Comparison of ENCODE assay signal across 35 cellular contexts in genomic region chr13:97971519-97971918, GRCh38.
"Had no signal": no experiment of that assay in that cellular context is flagged by ENCODE, and none has a peak within 500 bp of the region (broad histone marks: within the 10 kb centered on the region; RNA-seq: fewer than 3 reads in every experiment).

No MANE protein-coding gene starts in this region.

- H3K4me1 ChIP-seq: breast epithelium had no signal

- DNase-seq: activated CD4-positive, alpha-beta memory T cell treated with anti-CD3 and anti-CD28 coated beads, Interleukin-2, amount 10 ng/mL, durations not matched to agents 7 days and 5 days; activated CD4-positive, alpha-beta T cell treated with anti-CD3 and anti-CD28 coated beads for 1 hour; activated CD4-positive, alpha-beta T cell treated with anti-CD3 and anti-CD28 coated beads for 36 hours; activated CD4-positive, alpha-beta T cell treated with anti-CD3 and anti-CD28 coated beads for 48 hours; activated CD4-positive, alpha-beta T cell treated with anti-CD3 and anti-CD28 coated beads, Interleukin-2, amount 10 ng/mL, durations not matched to agents 7 days and 5 days; activated CD4-positive, alpha-beta T cell treated with anti-CD3 and anti-CD28 coated beads, Interleukin-2, amount 50 U/mL, for 48 hours; activated CD4-positive, CD25-positive, alpha-beta regulatory T cell; activated CD8-positive, alpha-beta memory T cell treated with anti-CD3 and anti-CD28 coated beads for 24 hours; activated CD8-positive, alpha-beta memory T cell treated with anti-CD3 and anti-CD28 coated beads, Interleukin-2, amount 10 ng/mL, durations not matched to agents 7 days and 5 days; activated CD8-positive, alpha-beta memory T cell treated with anti-CD3 and anti-CD28 coated beads, Interleukin-2, amount 50 U/mL, for 48 hours; activated CD8-positive, alpha-beta T cell treated with anti-CD3 and anti-CD28 coated beads, Interleukin-2, amount 10 ng/mL, durations not matched to agents 7 days and 5 days; activated effector memory CD4-positive, alpha-beta T cell treated with anti-CD3 and anti-CD28 coated beads, Interleukin-2, amount 50 U/mL, for 16 hours; activated gamma-delta T cell treated with Interleukin-2 at 50 U/mL for 16 hours; activated naive CD4-positive, alpha-beta T cell; activated naive CD4-positive, alpha-beta T cell treated with anti-CD3 and anti-CD28 coated beads for 36 hours; activated naive CD4-positive, alpha-beta T cell treated with anti-CD3 and anti-CD28 coated beads, Interleukin-2, amount 50 U/mL, for 16 hours; activated naive CD8-positive, alpha-beta T cell treated with anti-CD3 and anti-CD28 coated beads for 36 hours; activated T-cell treated with anti-CD3 and anti-CD28 coated beads, Interleukin-2, amount 50 U/mL, for 24 hours; activated T-cell treated with anti-CD3 and anti-CD28 coated beads, Interleukin-2, amount 50 U/mL, for 48 hours; adrenal gland; amniotic stem cell; aorta; body of pancreas; brain microvascular endothelial cell; central memory CD4-positive, alpha-beta T cell; T-helper 2 cell; T-helper 9 cell; WERI-Rb-1 had no signal

- FAIRE-seq: astrocyte, colon, TTC549 had no signal

- ATAC-seq: activated CD4-positive, alpha-beta T cell treated with anti-CD3 and anti-CD28 coated beads for 36 hours; activated CD4-positive, CD25-positive, alpha-beta regulatory T cell treated with anti-CD3 and anti-CD28 coated beads, Interleukin-2, amount 50 U/mL, for 24 hours; activated CD8-positive, alpha-beta memory T cell treated with anti-CD3 and anti-CD28 coated beads, Interleukin-2, amount 10 ng/mL, durations not matched to agents 7 days and 5 days; activated CD8-positive, alpha-beta T cell treated with anti-CD3 and anti-CD28 coated beads, Interleukin-2, amount 10 ng/mL, durations not matched to agents 7 days and 5 days; activated naive CD4-positive, alpha-beta T cell treated with anti-CD3 and anti-CD28 coated beads, Interleukin-2, amount 50 U/mL, for 72 hours; body of pancreas; WTC11 had no signal

- H3K27me3 ChIP-seq: adrenal gland, body of pancreas, brain microvascular endothelial cell, breast epithelium had no signal

- H3K27ac ChIP-seq: adrenal gland, body of pancreas, brain microvascular endothelial cell, breast epithelium, WERI-Rb-1 had no signal

- H3K36me3 ChIP-seq: adrenal gland, brain microvascular endothelial cell, breast epithelium, WERI-Rb-1 had no signal

- H3K9me3 ChIP-seq: adrenal gland, body of pancreas, breast epithelium had no signal

- H3K4me3 ChIP-seq: adrenal gland, body of pancreas, breast epithelium had no signal
